18 cellular contexts compared by ENCODE assay signal in genomic region chr12:4859478-4860210, GRCh38. TPM values are rescaled to one million over a fixed set of nuclear protein-coding genes. Genes with fewer than 3 reads are reported as not detected.
DNase-seq lines count a peak whose midpoint lies in the region; ATAC-seq and TF ChIP-seq lines count a peak whose summit lies in the region.
"Had no signal": no experiment of that assay in that cellular context is flagged by ENCODE, and none has a peak within 500 bp of the region (broad histone marks: within the 10 kb centered on the region; RNA-seq: fewer than 3 reads in every experiment).

No MANE protein-coding gene starts in this region.

- H3K79me2 ChIP-seq in neural progenitor cell (ENCODE audit: low read depth) (no peaks in the 10 kb centered on the region), hepatocyte (no peaks in the 10 kb centered on the region)

- DNase-seq in GM06990 (ENCODE audit: extremely low read depth, insufficient read length), result peak; percentile 41
- DNase-seq in GM13977 (ENCODE audit: low spot score), result peak; percentile 37
- no peak for DNase-seq in neural progenitor cell (ENCODE audit: low spot score)
- no peak for DNase-seq in activated CD4-positive, CD25-positive, alpha-beta regulatory T cell (lab: John Stamatoyannopoulos, UW)
- no peak for DNase-seq in psoas muscle
- no peak for DNase-seq in hepatocyte (ENCODE audit: low spot score)
- DNase-seq: Caco-2, H9, MG63, NCI-H1105, NCI-H1694 treated with DMSO at 0.1 percent for 48 hours, NCI-H446, NCI-H748 treated with DMSO at 0.1 percent for 48 hours, PC-9 had no signal

- H3K36me3 Mint-ChIP-seq in brain (no peaks in the 10 kb centered on the region), neural progenitor cell (no peaks in the 10 kb centered on the region)

- no peak overlapping the region for H3K9ac ChIP-seq in neural progenitor cell

- H3K27me3 Mint-ChIP-seq in brain (peaks cover 21% of the 10 kb centered on the region), neural progenitor cell (ENCODE audit: insufficient read depth, low read depth) (peaks cover 14% of the 10 kb centered on the region)

- in situ Hi-C loops in GM13977 (cut with MboI; ENCODE audit: low pct_unique_long_range_greater_than_20kb, low sequenced_read_pairs, unreplicated experiment), result loop anchor here (10.0 kb wide), 1 partner anchor 135 kb away; no protein-coding TSS in a partner anchor

- H3K4me3 ChIP-seq in GM06990 (replicated peaks; ENCODE audit: low read depth, low read length) (no peak overlapping the region), neural progenitor cell (no peak overlapping the region), psoas muscle (no peak overlapping the region), hepatocyte (no peak overlapping the region)
- H3K4me3 ChIP-seq: MG63, PC-9 had no signal

- no peaks in the 10 kb centered on the region for H3K9me3 Mint-ChIP-seq in brain
- no peaks in the 10 kb centered on the region for H3K9me3 Mint-ChIP-seq in neural progenitor cell
- H3K9me3 Mint-ChIP-seq: H9 had no signal

- H2AFZ ChIP-seq in neural progenitor cell (replicated peaks), result no peak overlapping the region
- H2AFZ ChIP-seq in hepatocyte, result no peak overlapping the region
- H2AFZ ChIP-seq: PC-9 had no signal

- peaks cover 59% of the 10 kb centered on the region for H3K4me1 Mint-ChIP-seq in brain
- H3K4me1 Mint-ChIP-seq in neural progenitor cell, result peaks cover 29% of the 10 kb centered on the region

- H3K4me1 ChIP-seq in neural progenitor cell (peaks cover 12% of the 10 kb centered on the region), psoas muscle (peaks cover 10% of the 10 kb centered on the region), hepatocyte (ENCODE audit: insufficient read depth) (peaks cover 9% of the 10 kb centered on the region)

- intact Hi-C loops in psoas muscle (cut with DNase I), result loop anchor here in 1 of 2 donors (10.0 kb wide), 1 partner anchor 585 kb away; no protein-coding TSS in a partner anchor

- H3K27ac ChIP-seq in neural progenitor cell, result no peak overlapping the region
- no peak overlapping the region for H3K27ac ChIP-seq in psoas muscle
- no peak overlapping the region for H3K27ac ChIP-seq in hepatocyte
- H3K27ac ChIP-seq: PC-9 had no signal

- no peaks in the 10 kb centered on the region; the same call in 1 of the 2 replicates for H3K27me3 ChIP-seq in GM06990 (replicated peaks; ENCODE audit: control insufficient read depth, insufficient read depth, low read length)
- H3K27me3 ChIP-seq in neural progenitor cell, result peaks cover 59% of the 10 kb centered on the region
- peaks cover 0 to 8% (median 0%) of the 10 kb centered on the region in 3 donors for H3K27me3 ChIP-seq in psoas muscle (ENCODE audit: insufficient read depth in 3 of 3, low read length in 2 of 3)
- peaks cover 39% of the 10 kb centered on the region for H3K27me3 ChIP-seq in hepatocyte

- H3K9me2 ChIP-seq in hepatocyte (replicated peaks; ENCODE audit: insufficient read depth), result no peaks in the 10 kb centered on the region

- peaks cover 6% of the 10 kb centered on the region for H3F3A ChIP-seq in neural progenitor cell (ENCODE audit: low read depth)

- H3K9me3 ChIP-seq in neural progenitor cell (ENCODE audit: low read depth), result no peaks in the 10 kb centered on the region
- no peaks in the 10 kb centered on the region for H3K9me3 ChIP-seq in psoas muscle
- H3K9me3 ChIP-seq in hepatocyte (ENCODE audit: low read depth), result no peaks in the 10 kb centered on the region
- H3K9me3 ChIP-seq: Caco-2, MG63 had no signal

- no peak overlapping the region for H3K4me2 ChIP-seq in neural progenitor cell
- H3K4me2 ChIP-seq in hepatocyte, result no peak overlapping the region
- H3K4me2 ChIP-seq: PC-9 had no signal

- peak overlapping the region in 3 of 5 experiments; percentile 31 to 93 (median 72) for H3K27ac Mint-ChIP-seq in brain
- peak overlapping the region; percentile 72 for H3K27ac Mint-ChIP-seq in neural progenitor cell
- H3K27ac Mint-ChIP-seq: H9 had no signal

- ATAC-seq in psoas muscle (no peak), GM19467 (IDR thresholded peaks at IDR 0.05; ENCODE audit: unreplicated experiment) (no peak)
- ATAC-seq: Right ventricle myocardium inferior had no signal

- H3K4me3 Mint-ChIP-seq in brain (peak overlapping the region in 2 of 5 experiments; percentile 12 to 41), neural progenitor cell (no peak overlapping the region)
- H3K4me3 Mint-ChIP-seq: H9 had no signal

- no peaks in the 10 kb centered on the region for H3K36me3 ChIP-seq in GM06990 (ENCODE audit: control insufficient read depth, insufficient read depth, low read length)
- no peaks in the 10 kb centered on the region for H3K36me3 ChIP-seq in neural progenitor cell
- no peaks in the 10 kb centered on the region for H3K36me3 ChIP-seq in psoas muscle (ENCODE audit: insufficient read depth in 1 of 2, low read depth in 1 of 2)
- no peaks in the 10 kb centered on the region for H3K36me3 ChIP-seq in hepatocyte (replicated peaks; ENCODE audit: insufficient read depth, low read depth)
- H3K36me3 ChIP-seq: MG63 had no signal

- 76 to 89% (median 77%) methylated on average over 8 of the region's 8 CpGs for WGBS in psoas muscle, 3 donors
- WGBS in hepatocyte (ENCODE audit: low lambda C conversion rate, missing lambda C conversion rate), result 87% methylated on average over 8 of the region's 8 CpGs

- no peaks in the 10 kb centered on the region for H4K20me1 ChIP-seq in neural progenitor cell (ENCODE audit: low read depth)
- no peaks in the 10 kb centered on the region for H4K20me1 ChIP-seq in hepatocyte (ENCODE audit: insufficient read depth, poor library complexity, severe bottlenecking)

- TF ChIP-seq CTCF in GM06990 (IDR thresholded peaks at IDR 0.05; ENCODE audit: insufficient read depth, low read length, poor library complexity, severe bottlenecking) (no peak), GM13977 (IDR thresholded peaks at IDR 0.05; ENCODE audit: extremely low read depth, insufficient read depth, missing control alignments) (no peak), brain (conservative IDR thresholded peaks at IDR 0.05) (no peak), neural progenitor cell (IDR thresholded peaks at IDR 0.05) (no peak), psoas muscle (IDR thresholded peaks at IDR 0.05) (no peak), hepatocyte (IDR thresholded peaks at IDR 0.05; ENCODE audit: poor library complexity) (no peak)

RNA-seq across cellular contexts. Expression of gene KCNA1, which starts 50.1 kb away (rescaled TPM):
- polyA plus RNA-seq in brain (ENCODE audit: insufficient read depth, low read depth, low replicate concordance) (62.6 TPM), psoas muscle (under 1 TPM in 2 of 3 donors, not detected in 1; 0.01 to 0.04 TPM), hepatocyte (not detected in 2 replicates)
- total RNA-seq in neural progenitor cell (ENCODE audit: low replicate concordance) (1.4 and 3.1 TPM in 2 replicates), psoas muscle (under 1 TPM in 2 of 4 donors, not detected in 2; 0.05 to 0.18 TPM), hepatocyte (0.27 and 0.36 TPM in 2 replicates)
- total RNA-seq: A673, Caco-2, PC-9, Right ventricle myocardium inferior had no signal

Comparison
In these comparisons a context has a peak if more than half of its experiments do, and no peak if none do; other contexts are left out.
1. DNase-seq: peak in GM06990 (single experiment) and GM13977 (single experiment); none in neural progenitor cell (single experiment), activated CD4-positive, CD25-positive, alpha-beta regulatory T cell (0 of 4), psoas muscle (0 of 2) and hepatocyte (single experiment).